ENCODE assay signal across 13 cellular contexts in genomic region chr7:47576909-47577255, GRCh38. TPM values are rescaled to one million over a fixed set of nuclear protein-coding genes. Genes with fewer than 3 reads are reported as not detected.
DNase-seq lines count a peak whose midpoint lies in the region; ATAC-seq, FAIRE-seq and TF ChIP-seq lines count a peak whose summit lies in the region.
"Had no signal": no experiment of that assay in that cellular context is flagged by ENCODE, and none has a peak within 500 bp of the region (broad histone marks: within the 10 kb centered on the region; RNA-seq: fewer than 3 reads in every experiment).

No MANE protein-coding gene starts in this region.

- no peak for ATAC-seq in heart left ventricle
- ATAC-seq in Right ventricle myocardium inferior, result no peak
- ATAC-seq in pancreas, result peak in 1 of 4 donors; percentile 2
- ATAC-seq in GM18867 (IDR thresholded peaks at IDR 0.05; ENCODE audit: unreplicated experiment), result no peak

- DNase-seq in heart left ventricle, result no peak
- no peak for DNase-seq in Right ventricle myocardium inferior (ENCODE audit: missing footprints)
- DNase-seq in fibroblast of the aortic adventitia (ENCODE audit: low read depth), result no peak
- peak in 1 of 6 donors; percentile 36 for DNase-seq in pancreas
- DNase-seq in uterus, result no peak
- no peak for DNase-seq in COLO668 (lab: John Stamatoyannopoulos, UW; ENCODE audit: unreplicated experiment)
- DNase-seq in stimulated activated naive CD4-positive, alpha-beta T cell (lab: John Stamatoyannopoulos, UW), result no peak
- DNase-seq: activated T-cell treated with anti-CD3 and anti-CD28 coated beads for 4 hours; foreskin melanocyte; NCI-H1092 treated with DMSO at 0.1 percent for 48 hours; NK-92 treated with Interleukin-12 subunit alpha and Interleukin-12 subunit beta, amount 100 ng/mL, for 24 hours had no signal

- H3K9me3 ChIP-seq in heart left ventricle (no peaks in the 10 kb centered on the region), pancreas (no peaks in the 10 kb centered on the region), uterus (no peaks in the 10 kb centered on the region)

- WGBS in heart left ventricle, 4 donors, result 13 to 24% (median 21%) methylated on average over 12 of the region's 12 CpGs
- WGBS in pancreas, 2 donors, result 19 to 20% methylated on average over 12 of the region's 12 CpGs

- TF ChIP-seq POLR2A in heart left ventricle (IDR thresholded peaks at IDR 0.05), result no peak
- TF ChIP-seq POLR2A in uterus (IDR thresholded peaks at IDR 0.05), result no peak

- H3K4me1 ChIP-seq in heart left ventricle (peaks cover 3 to 88% (median 62%) of the 10 kb centered on the region in 12 donors), pancreas (peaks cover 64 to 79% (median 77%) of the 10 kb centered on the region in 3 donors), uterus (peaks cover 8 to 21% of the 10 kb centered on the region in 2 donors)

- peak overlapping the region in 9 of 12 donors; percentile 6 to 36 (median 31) for H3K4me3 ChIP-seq in heart left ventricle
- H3K4me3 ChIP-seq in fibroblast of the aortic adventitia (ENCODE audit: low read depth, low read length), result peak overlapping the region; percentile 50
- H3K4me3 ChIP-seq in pancreas, result peak overlapping the region in 1 of 4 donors; percentile 14
- H3K4me3 ChIP-seq in uterus, result peak overlapping the region in 1 of 2 donors; percentile 4

- no peak for TF ChIP-seq CTCF in heart left ventricle (IDR thresholded peaks at IDR 0.05)
- TF ChIP-seq CTCF in fibroblast of the aortic adventitia (IDR thresholded peaks at IDR 0.05; ENCODE audit: insufficient read depth, low read length), result no peak
- TF ChIP-seq CTCF in pancreas (IDR thresholded peaks at IDR 0.05), result no peak
- no peak for TF ChIP-seq CTCF in uterus (IDR thresholded peaks at IDR 0.05)

- H3K27ac ChIP-seq in heart left ventricle (peak overlapping the region; percentile 12 to 93 (median 76)), pancreas (peak overlapping the region; percentile 64 to 84 (median 74)), uterus (peak overlapping the region; percentile 91 to 96)

- intact Hi-C loops in heart left ventricle (cut with DNase I), result loop anchor here in 5 of 10 donors (5.0 to 10.0 kb wide), 6 partner anchors 75 to 292 kb away; no protein-coding TSS in a partner anchor
- intact Hi-C loops in Right ventricle myocardium inferior (cut with DNase I), result loop anchor here (10.0 kb wide), 1 partner anchor 238 kb away; no protein-coding TSS in a partner anchor
- intact Hi-C loops in pancreas (cut with DNase I), result loop anchor here in 1 of 3 donors (10.0 kb wide), 1 partner anchor 132 kb away; no protein-coding TSS in a partner anchor
- intact Hi-C loops in uterus (cut with DNase I; ENCODE audit: low total_unique reads), result no loop called here

- H3K27me3 ChIP-seq in heart left ventricle (no peaks in the 10 kb centered on the region), pancreas (no peaks in the 10 kb centered on the region), uterus (no peaks in the 10 kb centered on the region)

- H3K36me3 ChIP-seq in heart left ventricle (no peaks in the 10 kb centered on the region), pancreas (no peaks in the 10 kb centered on the region), uterus (no peaks in the 10 kb centered on the region)

- no peak for FAIRE-seq in pancreas (lab: Jason Lieb, UNC)
- FAIRE-seq: bronchial epithelial cell had no signal

RNA-seq across cellular contexts. Expression of gene TNS3, which starts 5.0 kb away (rescaled TPM):
- total RNA-seq in heart left ventricle, result 100 to 1,000 TPM in 1 of 9 donors, 10 to 100 TPM in 8; 29.6 to 116 (median 37.2) TPM
- 10 to 100 TPM; 10.1 to 12.9 TPM for polyA plus RNA-seq in heart left ventricle
- total RNA-seq in Right ventricle myocardium inferior, result 44.8 TPM
- total RNA-seq in fibroblast of the aortic adventitia (ENCODE audit: low replicate concordance), result 7.1 and 28.3 TPM in 2 replicates
- 100 to 1,000 TPM in 2 of 6 donors, 10 to 100 TPM in 4; 84.0 to 125 (median 97.5) TPM for total RNA-seq in pancreas
- 10 to 100 TPM; 28.0 to 37.5 TPM for polyA plus RNA-seq in pancreas
- 100 to 1,000 TPM in 1 of 4 donors, 10 to 100 TPM in 3; 27.2 to 110 (median 47.5) TPM for total RNA-seq in uterus
